ENCODE assay signal across 13 cellular contexts in genomic region chr1:6454856-6455751, GRCh38. TPM values are rescaled to one million over a fixed set of nuclear protein-coding genes. Genes with fewer than 3 reads are reported as not detected.
DNase-seq lines count a peak whose midpoint lies in the region; ATAC-seq and TF ChIP-seq lines count a peak whose summit lies in the region.
"Had no signal": no experiment of that assay in that cellular context is flagged by ENCODE, and none has a peak within 500 bp of the region (broad histone marks: within the 10 kb centered on the region; RNA-seq: fewer than 3 reads in every experiment).

No MANE protein-coding gene starts in this region.

- H2AFZ ChIP-seq in GM23338 = peak overlapping the region; percentile 69; the same call in 1 of the 2 replicates

- TF ChIP-seq CTCF in AG10803 (conservative IDR thresholded peaks at IDR 0.05; ENCODE audit: low read length) (no peak), GM23338 (conservative IDR thresholded peaks at IDR 0.05; ENCODE audit: low read depth in 2 of 2) (peak; percentile 17 to 38; a peak in 1 of 4 replicates)

- peak; percentile 5 for DNase-seq in AG10803 (ENCODE audit: low read depth)
- peak; percentile 76 for DNase-seq in GM23338 (ENCODE audit: low spot score)
- no peak for DNase-seq in activated naive CD4-positive, alpha-beta T cell treated with anti-CD3 and anti-CD28 coated beads, Interleukin-2, amount 50 U/mL, for 72 hours (ENCODE audit: low spot score in 2 of 2)
- DNase-seq in islet precursor cell = peak; percentile 77
- DNase-seq in NCI-H2171 treated with DMSO at 0.1 percent for 48 hours (lab: John Stamatoyannopoulos, UW) = no peak
- DNase-seq in GM19238 (ENCODE audit: insufficient read length, low spot score) = no peak
- DNase-seq in COLO668 (lab: John Stamatoyannopoulos, UW; ENCODE audit: unreplicated experiment) = no peak
- DNase-seq: activated gamma-delta T cell treated with Interleukin-2 at 50 U/mL for 16 hours, Caco-2 had no signal

- H3K9me2 ChIP-seq in GM23338 (ENCODE audit: insufficient read depth) = no peaks in the 10 kb centered on the region

- H3K4me3 Mint-ChIP-seq in GM23338 = no peak overlapping the region

- H3F3A ChIP-seq in GM23338 (replicated peaks; ENCODE audit: low read depth) = peaks cover 9% of the 10 kb centered on the region; the same call in 1 of the 2 replicates

- peaks cover 30% of the 10 kb centered on the region for H3K4me1 Mint-ChIP-seq in GM23338

- no peak overlapping the region for H3K27ac ChIP-seq in GM23338 (ENCODE audit: low read depth)
- H3K27ac ChIP-seq: SJSA1 had no signal

- peaks cover 40% of the 10 kb centered on the region for H3K27me3 Mint-ChIP-seq in GM23338 (ENCODE audit: insufficient read depth, low read depth, poor library complexity)

- peak overlapping the region; percentile 70 for H3K4me2 ChIP-seq in GM23338

- no peaks in the 10 kb centered on the region for H3K9me3 Mint-ChIP-seq in GM23338
- no peaks in the 10 kb centered on the region for H3K9me3 Mint-ChIP-seq in activated naive CD4-positive, alpha-beta T cell treated with anti-CD3 and anti-CD28 coated beads, Interleukin-2, amount 50 U/mL, for 72 hours

- H3K36me3 ChIP-seq in GM23338 (ENCODE audit: insufficient read depth) = no peaks in the 10 kb centered on the region
- H3K36me3 ChIP-seq: SJSA1 had no signal

- no peak overlapping the region for H3K27ac Mint-ChIP-seq in GM23338
- no peak overlapping the region for H3K27ac Mint-ChIP-seq in activated naive CD4-positive, alpha-beta T cell treated with anti-CD3 and anti-CD28 coated beads, Interleukin-2, amount 50 U/mL, for 72 hours

- ATAC-seq in GM23338 (peak; percentile 41), HG03280 (IDR thresholded peaks at IDR 0.05; ENCODE audit: unreplicated experiment) (no peak)
- peak; percentile 15 to 60 for ATAC-seq in activated naive CD4-positive, alpha-beta T cell treated with anti-CD3 and anti-CD28 coated beads, Interleukin-2, amount 50 U/mL, for 72 hours

- H3K27me3 ChIP-seq in GM23338 (ENCODE audit: insufficient read depth) = peaks cover 38% of the 10 kb centered on the region

- no peaks in the 10 kb centered on the region for H4K20me1 ChIP-seq in GM23338 (replicated peaks; ENCODE audit: insufficient read depth)

- no peaks in the 10 kb centered on the region for H3K79me2 ChIP-seq in GM23338 (replicated peaks; ENCODE audit: insufficient read depth)

- H3K36me3 Mint-ChIP-seq in GM23338 (ENCODE audit: low read depth) = peaks cover 8% of the 10 kb centered on the region; the same call in 2 of the 3 replicates
- H3K36me3 Mint-ChIP-seq in activated naive CD4-positive, alpha-beta T cell treated with anti-CD3 and anti-CD28 coated beads, Interleukin-2, amount 50 U/mL, for 72 hours = peaks cover 0 to 6% of the 10 kb centered on the region in 2 donors

- H3K4me3 ChIP-seq in AG10803 (ENCODE audit: low read length) (no peak overlapping the region), GM23338 (peak overlapping the region; percentile 45; the same call in 1 of the 2 replicates)
- H3K4me3 ChIP-seq: SJSA1 had no signal

- peaks cover under 1% of the 10 kb centered on the region; the same call in 1 of the 2 replicates for H3K4me1 ChIP-seq in GM23338 (ENCODE audit: insufficient read depth)
- H3K4me1 ChIP-seq: SJSA1 had no signal

TF ChIP-seq in GM23338, 12 proteins besides CTCF, POLR2A, EP300 and RAD21:
- TF ChIP-seq EZH2 (IDR thresholded peaks at IDR 0.05; ENCODE audit: low read depth, unreplicated experiment) (no peak), POLR2AphosphoS5 (IDR thresholded peaks at IDR 0.05; ENCODE audit: low read depth) (peak; percentile 36; the same call in 1 of the 2 replicates)

RNA-seq across cellular contexts. Expression of gene TNFRSF25, which starts 10.9 kb away (rescaled TPM):
- total RNA-seq in GM23338 (2014; rRNA removed; shearing (Covaris generic)) = 25.3 and 26.3 TPM in 2 replicates
- 13.6 and 15.2 TPM in 2 replicates for polyA plus RNA-seq in GM23338 (2016; fragmentation: Nextera tagmentation; extraction: Ambion mirVana)
- 10 to 100 TPM; 68.0 to 88.5 TPM for total RNA-seq in activated naive CD4-positive, alpha-beta T cell treated with anti-CD3 and anti-CD28 coated beads, Interleukin-2, amount 50 U/mL, for 72 hours

RNA-seq across cellular contexts. Expression of gene ESPN, which starts 30.5 kb away (rescaled TPM):
- total RNA-seq in GM23338 (2014; rRNA removed; shearing (Covaris generic)) = 12.7 and 13.6 TPM in 2 replicates
- polyA plus RNA-seq in GM23338 (2016; fragmentation: Nextera tagmentation; extraction: Ambion mirVana) = 12.2 and 13.5 TPM in 2 replicates
- 1 to 10 TPM in 1 of 2 donors, under 1 TPM in 1; 0.89 to 1.9 TPM for total RNA-seq in activated naive CD4-positive, alpha-beta T cell treated with anti-CD3 and anti-CD28 coated beads, Interleukin-2, amount 50 U/mL, for 72 hours
- total RNA-seq: epithelial cell of proximal tubule, SJSA1 had no signal

RNA-seq across cellular contexts. Expression of gene HES2, which starts 35.4 kb away (rescaled TPM):
- 1.2 and 1.6 TPM in 2 replicates for total RNA-seq in GM23338 (2014; rRNA removed; shearing (Covaris generic))
- polyA plus RNA-seq in GM23338 (2016; fragmentation: Nextera tagmentation; extraction: Ambion mirVana) = 1.1 and 2.1 TPM in 2 replicates
- 1 to 10 TPM in 1 of 2 donors, under 1 TPM in 1; 0.35 to 1.1 TPM for total RNA-seq in activated naive CD4-positive, alpha-beta T cell treated with anti-CD3 and anti-CD28 coated beads, Interleukin-2, amount 50 U/mL, for 72 hours
- total RNA-seq: HT-29, SJSA1 had no signal

RNA-seq across cellular contexts. Expression of gene PLEKHG5, which starts 36.4 kb away (rescaled TPM):
- total RNA-seq in GM23338 (2014; rRNA removed; shearing (Covaris generic)) = 25.8 and 26.4 TPM in 2 replicates
- polyA plus RNA-seq in GM23338 (2016; fragmentation: Nextera tagmentation; extraction: Ambion mirVana) = 9.0 and 10.2 TPM in 2 replicates
- 1 to 10 TPM; 2.8 to 3.9 TPM for total RNA-seq in activated naive CD4-positive, alpha-beta T cell treated with anti-CD3 and anti-CD28 coated beads, Interleukin-2, amount 50 U/mL, for 72 hours

Comparison
In these comparisons a context has a peak if more than half of its experiments do, and no peak if none do; other contexts are left out.
1. DNase-seq: peak in AG10803 (single experiment), GM23338 (single experiment) and islet precursor cell (single experiment); none in activated naive CD4-positive, alpha-beta T cell treated with anti-CD3 and anti-CD28 coated beads, Interleukin-2, amount 50 U/mL, for 72 hours (0 of 2), NCI-H2171 treated with DMSO at 0.1 percent for 48 hours (single experiment), GM19238 (single experiment) and COLO668 (single experiment).